ENCODE assay signal across 31 cellular contexts in the genomic region with DNA sequence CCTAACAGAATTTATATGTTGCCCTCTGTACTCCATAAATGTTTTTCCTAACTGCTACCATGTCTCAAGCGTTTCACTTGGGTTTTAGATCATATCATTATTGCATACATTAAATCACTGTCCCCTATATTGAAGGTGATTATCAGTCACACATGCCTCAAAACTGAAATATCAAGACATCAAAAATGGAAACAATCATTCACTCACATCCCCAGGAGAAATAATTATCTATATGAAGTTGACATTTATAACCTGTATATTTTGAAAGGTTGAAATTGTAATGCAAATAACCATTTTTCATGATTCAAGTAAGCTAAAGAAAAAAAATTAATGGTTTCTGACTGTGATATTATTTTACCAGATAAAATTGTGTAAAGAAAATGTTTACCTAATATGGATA.
DNase-seq lines count a peak whose midpoint lies in the region; FAIRE-seq and TF ChIP-seq lines count a peak whose summit lies in the region.
"Had no signal": no experiment of that assay in that cellular context is flagged by ENCODE, and none has a peak within 500 bp of the region (broad histone marks: within the 10 kb centered on the region; RNA-seq: fewer than 3 reads in every experiment).

No MANE protein-coding gene starts in this region.

- H3K79me2 ChIP-seq in neural cell (replicated peaks; ENCODE audit: insufficient read depth, low read length) = no peaks in the 10 kb centered on the region

- FAIRE-seq in A204.1 (lab: Jason Lieb, UNC) = peak; percentile 21
- FAIRE-seq in D721Med (lab: Jason Lieb, UNC) = peak; percentile 21
- FAIRE-seq: A549 had no signal

- no peak overlapping the region for H3K4me3 ChIP-seq in neural cell (ENCODE audit: low read length)
- H3K4me3 ChIP-seq: A549; BLaER1; BLaER1 treated with 17β-estradiol and CSF1 and Interleukin-3, amounts not matched to agents 10 nM and 100 nM had no signal

- H4K20me1 ChIP-seq in neural cell (ENCODE audit: insufficient read depth) = no peaks in the 10 kb centered on the region
- H4K20me1 ChIP-seq: BLaER1; BLaER1 treated with 17β-estradiol and CSF1 and Interleukin-3, amounts not matched to agents 10 nM and 100 nM had no signal

- no peak overlapping the region for H2AFZ ChIP-seq in neural cell (ENCODE audit: low read depth, low read length)

- no peak overlapping the region for H3K27ac ChIP-seq in neural cell (ENCODE audit: low read length)
- H3K27ac ChIP-seq: 22Rv1; A549; BLaER1; BLaER1 treated with 17β-estradiol and CSF1 and Interleukin-3, amounts not matched to agents 10 nM and 100 nM; C4-2B had no signal

- no peaks in the 10 kb centered on the region for H3K9me2 ChIP-seq in neural cell (ENCODE audit: insufficient read depth, low read length)

- H3K9me3 ChIP-seq in neural cell (ENCODE audit: low read length) = peaks cover 6% of the 10 kb centered on the region
- H3K9me3 ChIP-seq: A549; BE2C; BLaER1; BLaER1 treated with 17β-estradiol and CSF1 and Interleukin-3, amounts not matched to agents 10 nM and 100 nM; Caco-2 had no signal

- no peak overlapping the region for H3K4me2 ChIP-seq in neural cell (ENCODE audit: low read length)
- H3K4me2 ChIP-seq: A549; BLaER1; BLaER1 treated with 17β-estradiol and CSF1 and Interleukin-3, amounts not matched to agents 10 nM and 100 nM had no signal

- peak; percentile 92 for TF ChIP-seq EP300 in neural cell (conservative IDR thresholded peaks at IDR 0.05; ENCODE audit: poor library complexity, severe bottlenecking)

- no peaks in the 10 kb centered on the region for H3K36me3 ChIP-seq in neural cell (ENCODE audit: insufficient read depth, low read length)
- H3K36me3 ChIP-seq: BE2C; BLaER1; BLaER1 treated with 17β-estradiol and CSF1 and Interleukin-3, amounts not matched to agents 10 nM and 100 nM had no signal

- DNase-seq in D721Med (ENCODE audit: insufficient read length, low spot score) (no peak), NCI-H2171 treated with DMSO at 0.1 percent for 48 hours (lab: John Stamatoyannopoulos, UW) (no peak), NCI-H2196 (lab: John Stamatoyannopoulos, UW; ENCODE audit: unreplicated experiment) (no peak), NCI-H1694 (lab: John Stamatoyannopoulos, UW) (no peak)
- DNase-seq: 8988T; ACHN; AML-193; BE2C; C1 segment of cervical spinal cord; Caco-2; Calu3; CD4-positive, alpha-beta memory T cell; CD4-positive, alpha-beta T cell; CD4-positive, CD25-positive, alpha-beta regulatory T cell; CD8-positive, alpha-beta memory T cell; CD8-positive, alpha-beta T cell; COR-L47; DMS 273 treated with DMSO at 0.1 percent for 48 hours; DMS153; DMS53; DMS79; DMS79 treated with DMSO at 0.1 percent for 48 hours; DND-41; EL had no signal

- no peak for TF ChIP-seq RAD21 in neural cell (conservative IDR thresholded peaks at IDR 0.05)

- no peaks in the 10 kb centered on the region for H3K27me3 ChIP-seq in neural cell (ENCODE audit: insufficient read depth, low read depth, low read length)
- H3K27me3 ChIP-seq: BE2C; BLaER1; BLaER1 treated with 17β-estradiol and CSF1 and Interleukin-3, amounts not matched to agents 10 nM and 100 nM had no signal

- H3F3A ChIP-seq in neural cell (ENCODE audit: insufficient read depth, low read length, poor library complexity, severe bottlenecking) = no peaks in the 10 kb centered on the region

- TF ChIP-seq CTCF in D721Med (IDR thresholded peaks at IDR 0.05; ENCODE audit: insufficient read depth, missing control alignments) (no peak), neural cell (IDR thresholded peaks at IDR 0.05; ENCODE audit: poor library complexity, severe bottlenecking) (no peak)

- H3K9ac ChIP-seq in neural cell (ENCODE audit: low read length) = no peak overlapping the region
- H3K9ac ChIP-seq: BLaER1; BLaER1 treated with 17β-estradiol and CSF1 and Interleukin-3, amounts not matched to agents 10 nM and 100 nM had no signal

TF ChIP-seq in neural cell, 6 proteins besides CTCF, POLR2A, EP300 and RAD21:
- TF ChIP-seq EZH2 (IDR thresholded peaks at IDR 0.05; ENCODE audit: borderline replicate concordance, insufficient read depth, low read length, poor library complexity, severe bottlenecking) (no peak), TAF1 (IDR thresholded peaks at IDR 0.05; ENCODE audit: low read depth) (no peak), POLR2AphosphoS5 (IDR thresholded peaks at IDR 0.05) (peak; percentile 92), SMC3 (conservative IDR thresholded peaks at IDR 0.05; ENCODE audit: poor library complexity) (no peak), MXI1 (conservative IDR thresholded peaks at IDR 0.05; ENCODE audit: poor library complexity, severe bottlenecking) (no peak)
- TF ChIP-seq, protein P1, sequence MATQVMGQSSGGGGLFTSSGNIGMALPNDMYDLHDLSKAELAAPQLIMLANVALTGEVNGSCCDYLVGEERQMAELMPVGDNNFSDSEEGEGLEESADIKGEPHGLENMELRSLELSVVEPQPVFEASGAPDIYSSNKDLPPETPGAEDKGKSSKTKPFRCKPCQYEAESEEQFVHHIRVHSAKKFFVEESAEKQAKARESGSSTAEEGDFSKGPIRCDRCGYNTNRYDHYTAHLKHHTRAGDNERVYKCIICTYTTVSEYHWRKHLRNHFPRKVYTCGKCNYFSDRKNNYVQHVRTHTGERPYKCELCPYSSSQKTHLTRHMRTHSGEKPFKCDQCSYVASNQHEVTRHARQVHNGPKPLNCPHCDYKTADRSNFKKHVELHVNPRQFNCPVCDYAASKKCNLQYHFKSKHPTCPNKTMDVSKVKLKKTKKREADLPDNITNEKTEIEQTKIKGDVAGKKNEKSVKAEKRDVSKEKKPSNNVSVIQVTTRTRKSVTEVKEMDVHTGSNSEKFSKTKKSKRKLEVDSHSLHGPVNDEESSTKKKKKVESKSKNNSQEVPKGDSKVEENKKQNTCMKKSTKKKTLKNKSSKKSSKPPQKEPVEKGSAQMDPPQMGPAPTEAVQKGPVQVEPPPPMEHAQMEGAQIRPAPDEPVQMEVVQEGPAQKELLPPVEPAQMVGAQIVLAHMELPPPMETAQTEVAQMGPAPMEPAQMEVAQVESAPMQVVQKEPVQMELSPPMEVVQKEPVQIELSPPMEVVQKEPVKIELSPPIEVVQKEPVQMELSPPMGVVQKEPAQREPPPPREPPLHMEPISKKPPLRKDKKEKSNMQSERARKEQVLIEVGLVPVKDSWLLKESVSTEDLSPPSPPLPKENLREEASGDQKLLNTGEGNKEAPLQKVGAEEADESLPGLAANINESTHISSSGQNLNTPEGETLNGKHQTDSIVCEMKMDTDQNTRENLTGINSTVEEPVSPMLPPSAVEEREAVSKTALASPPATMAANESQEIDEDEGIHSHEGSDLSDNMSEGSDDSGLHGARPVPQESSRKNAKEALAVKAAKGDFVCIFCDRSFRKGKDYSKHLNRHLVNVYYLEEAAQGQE (IDR thresholded peaks at IDR 0.05; ENCODE audit: borderline replicate concordance) = no peak
